19 cellular contexts compared by ENCODE assay signal in genomic region chr2:33214857-33215256, GRCh38.
DNase-seq lines count a peak whose midpoint lies in the region; ATAC-seq and TF ChIP-seq lines count a peak whose summit lies in the region.
"Had no signal": no experiment of that assay in that cellular context is flagged by ENCODE, and none has a peak within 500 bp of the region (broad histone marks: within the 10 kb centered on the region; RNA-seq: fewer than 3 reads in every experiment).

No MANE protein-coding gene starts in this region.

- WGBS in SK-N-SH (ENCODE audit: low lambda C conversion rate) = 72% methylated on average over 6 of the region's 6 CpGs
- WGBS in hepatocyte (ENCODE audit: low lambda C conversion rate, missing lambda C conversion rate) = 62% methylated on average over 6 of the region's 6 CpGs

- peaks cover 24 to 30% of the 10 kb centered on the region in 2 experiments for H3K36me3 ChIP-seq in SK-N-SH (replicated peaks in 1 of 2; ENCODE audit: control insufficient read depth in 1 of 2, insufficient read depth in 2 of 2, low read length in 1 of 2)
- H3K36me3 ChIP-seq in RWPE2 (ENCODE audit: low read depth) = no peaks in the 10 kb centered on the region
- no peaks in the 10 kb centered on the region for H3K36me3 ChIP-seq in hepatocyte (replicated peaks; ENCODE audit: insufficient read depth, low read depth)
- H3K36me3 ChIP-seq in tibial artery = no peaks in the 10 kb centered on the region
- H3K36me3 ChIP-seq: colonic mucosa, SJCRH30, transverse colon had no signal

- no peak for DNase-seq in SK-N-SH
- no peak for DNase-seq in RWPE2 (ENCODE audit: low spot score)
- no peak for DNase-seq in hepatocyte (ENCODE audit: low spot score)
- DNase-seq in tibial artery = no peak
- DNase-seq in NCI-H1092 treated with DMSO at 0.1 percent for 48 hours (lab: John Stamatoyannopoulos, UW) = no peak
- DNase-seq in NCI-H82 (lab: John Stamatoyannopoulos, UW) = no peak
- no peak for DNase-seq in NCI-H446 treated with DMSO at 0.1 percent for 48 hours (lab: John Stamatoyannopoulos, UW)
- DNase-seq: activated naive CD4-positive, alpha-beta T cell; colonic mucosa; DND-41; glutamatergic neuron; H9; Kasumi-1; naive thymus-derived CD8-positive, alpha-beta T cell; NCI-H1436; OCI-M1; transverse colon had no signal

- H3F3A ChIP-seq in SK-N-SH (replicated peaks; ENCODE audit: insufficient read depth) = peaks cover 59% of the 10 kb centered on the region

- H3K4me1 ChIP-seq in SK-N-SH (ENCODE audit: control insufficient read depth in 1 of 2, insufficient read depth in 2 of 2, low read depth in 1 of 2, low read length in 1 of 2) (peaks cover 5 to 73% of the 10 kb centered on the region in 2 experiments), RWPE2 (ENCODE audit: insufficient read depth, poor library complexity, severe bottlenecking) (peaks cover 40% of the 10 kb centered on the region), hepatocyte (ENCODE audit: insufficient read depth) (peaks cover 17% of the 10 kb centered on the region), tibial artery (peaks cover 0 to 97% (median 75%) of the 10 kb centered on the region in 4 donors)
- H3K4me1 ChIP-seq: colonic mucosa, SJCRH30 had no signal

- peak overlapping the region; percentile 49 for H3K9ac ChIP-seq in SK-N-SH

- no peak for TF ChIP-seq RAD21 in SK-N-SH (IDR thresholded peaks at IDR 0.05; ENCODE audit: low read length)

- intact Hi-C loops in tibial artery (cut with DNase I; ENCODE audit: low total_unique reads) = loop anchor here (10.0 kb wide), 1 partner anchor 140 kb away; no protein-coding TSS in a partner anchor

- ATAC-seq in SK-N-SH treated with all-trans-retinoic acid at 6 μM for 48 hours = no peak
- no peak for ATAC-seq in RWPE2 (ENCODE audit: low read depth)
- ATAC-seq: naive thymus-derived CD8-positive, alpha-beta T cell had no signal

- H3K9me3 ChIP-seq in SK-N-SH = no peaks in the 10 kb centered on the region
- no peaks in the 10 kb centered on the region for H3K9me3 ChIP-seq in RWPE2 (ENCODE audit: severe bottlenecking)
- no peaks in the 10 kb centered on the region for H3K9me3 ChIP-seq in hepatocyte (ENCODE audit: low read depth)
- no peaks in the 10 kb centered on the region for H3K9me3 ChIP-seq in tibial artery
- H3K9me3 ChIP-seq: colonic mucosa, SJCRH30, transverse colon had no signal

- H3K79me2 ChIP-seq in SK-N-SH (ENCODE audit: insufficient read depth) (peaks cover 71% of the 10 kb centered on the region; the same call in 1 of the 2 replicates), hepatocyte (no peaks in the 10 kb centered on the region)

- H3K4me2 ChIP-seq in SK-N-SH (peak overlapping the region; percentile 4; the same call in 1 of the 2 replicates), hepatocyte (peak overlapping the region; percentile 6)

- TF ChIP-seq CTCF in SK-N-SH (IDR thresholded peaks at IDR 0.05) (no peak), RWPE2 (IDR thresholded peaks at IDR 0.05; ENCODE audit: poor library complexity, severe bottlenecking) (no peak), hepatocyte (IDR thresholded peaks at IDR 0.05; ENCODE audit: poor library complexity) (no peak), tibial artery (IDR thresholded peaks at IDR 0.05) (no peak)

- H2AFZ ChIP-seq in SK-N-SH (ENCODE audit: low read depth) = no peak overlapping the region
- no peak overlapping the region for H2AFZ ChIP-seq in hepatocyte

- H3K9me2 ChIP-seq in SK-N-SH (no peaks in the 10 kb centered on the region), hepatocyte (replicated peaks; ENCODE audit: insufficient read depth) (no peaks in the 10 kb centered on the region)

- POLR2A ChIA-PET in SK-N-SH (lab: Yijun Ruan, JAX) = no interaction called here

- H3K27me3 ChIP-seq in SK-N-SH (ENCODE audit: insufficient read depth) (no peaks in the 10 kb centered on the region), RWPE2 (ENCODE audit: insufficient read depth, poor library complexity, severe bottlenecking) (no peaks in the 10 kb centered on the region), hepatocyte (no peaks in the 10 kb centered on the region), tibial artery (no peaks in the 10 kb centered on the region)
- H3K27me3 ChIP-seq: colonic mucosa, SJCRH30, transverse colon had no signal

- CTCF ChIA-PET in SK-N-SH (lab: Yijun Ruan, JAX) = interaction anchor here (2.1 kb wide), 1 partner anchor 18 kb away, joined by 5 read pairs; no protein-coding TSS in a partner anchor

- no peak for TF ChIP-seq EP300 in SK-N-SH (IDR thresholded peaks at IDR 0.05; ENCODE audit: borderline replicate concordance in 1 of 2, low read depth in 1 of 2, low read length in 1 of 2)

- H3K4me3 ChIP-seq in SK-N-SH (ENCODE audit: low read depth in 2 of 2, low read length in 1 of 2) (no peak overlapping the region), RWPE2 (ENCODE audit: severe bottlenecking) (no peak overlapping the region), hepatocyte (no peak overlapping the region), tibial artery (no peak overlapping the region)
- H3K4me3 ChIP-seq: colonic mucosa, SJCRH30, transverse colon had no signal

- H3K27ac ChIP-seq in SK-N-SH (ENCODE audit: low read depth in 2 of 2, low read length in 1 of 2) (peak overlapping the region in 1 of 2 experiments; percentile 96; a peak in 2 of 4 replicates), RWPE2 (ENCODE audit: poor library complexity, severe bottlenecking) (peak overlapping the region; percentile 38), hepatocyte (peak overlapping the region; percentile 37), tibial artery (peak overlapping the region; percentile 85 to 90)
- H3K27ac ChIP-seq: colonic mucosa, SJCRH30 had no signal

- no peaks in the 10 kb centered on the region for H4K20me1 ChIP-seq in SK-N-SH (ENCODE audit: insufficient read depth)
- no peaks in the 10 kb centered on the region for H4K20me1 ChIP-seq in hepatocyte (ENCODE audit: insufficient read depth, poor library complexity, severe bottlenecking)

TF ChIP-seq in SK-N-SH, 30 proteins besides CTCF, POLR2A, EP300 and RAD21 (continues in another document):
- TF ChIP-seq FOSL2 (IDR thresholded peaks at IDR 0.05; ENCODE audit: borderline replicate concordance, low read depth) (no peak), GABPA (IDR thresholded peaks at IDR 0.05; ENCODE audit: low read depth) (no peak), GATA2 (CRISPR knock-in tag; IDR thresholded peaks at IDR 0.05) (no peak), MEF2A (IDR thresholded peaks at IDR 0.05; ENCODE audit: borderline replicate concordance, low read depth) (no peak), FOXM1 (IDR thresholded peaks at IDR 0.05; ENCODE audit: low read depth) (no peak), USF2 (IDR thresholded peaks at IDR 0.05; ENCODE audit: borderline replicate concordance, low read depth, low read length) (no peak), RFX5 (IDR thresholded peaks at IDR 0.05; ENCODE audit: low read length) (no peak), EZH2phosphoT487 (IDR thresholded peaks at IDR 0.05; ENCODE audit: borderline replicate concordance, low read depth) (no peak), TEAD4 (IDR thresholded peaks at IDR 0.05; ENCODE audit: borderline replicate concordance, insufficient read depth) (no peak), MAX (IDR thresholded peaks at IDR 0.05; ENCODE audit: low read depth) (no peak), NRF1 (IDR thresholded peaks at IDR 0.05; ENCODE audit: low read depth, low read length) (no peak), POLR2AphosphoS5 (IDR thresholded peaks at IDR 0.05; ENCODE audit: low read depth, low read length) (no peak)

TF ChIP-seq in SK-N-SH treated with all-trans-retinoic acid at 6 μM for 48 hours, 23 proteins besides CTCF, POLR2A, EP300 and RAD21 (continues in another document):
- no peak for TF ChIP-seq ZFP30 (CRISPR knock-in tag; IDR thresholded peaks at IDR 0.05)
- no peak for TF ChIP-seq ZNF8 (CRISPR knock-in tag; IDR thresholded peaks at IDR 0.05)
- TF ChIP-seq POU6F1 (CRISPR knock-in tag; IDR thresholded peaks at IDR 0.05; ENCODE audit: borderline replicate concordance, low read depth) = no peak
- no peak for TF ChIP-seq ZFP3 (CRISPR knock-in tag; IDR thresholded peaks at IDR 0.05)
- TF ChIP-seq SNAI2 (CRISPR knock-in tag; IDR thresholded peaks at IDR 0.05) = no peak
- no peak for TF ChIP-seq OSR1 (CRISPR knock-in tag; IDR thresholded peaks at IDR 0.05)
- TF ChIP-seq PATZ1 (CRISPR knock-in tag; IDR thresholded peaks at IDR 0.05; ENCODE audit: borderline replicate concordance) = no peak
